In the genomic region with DNA sequence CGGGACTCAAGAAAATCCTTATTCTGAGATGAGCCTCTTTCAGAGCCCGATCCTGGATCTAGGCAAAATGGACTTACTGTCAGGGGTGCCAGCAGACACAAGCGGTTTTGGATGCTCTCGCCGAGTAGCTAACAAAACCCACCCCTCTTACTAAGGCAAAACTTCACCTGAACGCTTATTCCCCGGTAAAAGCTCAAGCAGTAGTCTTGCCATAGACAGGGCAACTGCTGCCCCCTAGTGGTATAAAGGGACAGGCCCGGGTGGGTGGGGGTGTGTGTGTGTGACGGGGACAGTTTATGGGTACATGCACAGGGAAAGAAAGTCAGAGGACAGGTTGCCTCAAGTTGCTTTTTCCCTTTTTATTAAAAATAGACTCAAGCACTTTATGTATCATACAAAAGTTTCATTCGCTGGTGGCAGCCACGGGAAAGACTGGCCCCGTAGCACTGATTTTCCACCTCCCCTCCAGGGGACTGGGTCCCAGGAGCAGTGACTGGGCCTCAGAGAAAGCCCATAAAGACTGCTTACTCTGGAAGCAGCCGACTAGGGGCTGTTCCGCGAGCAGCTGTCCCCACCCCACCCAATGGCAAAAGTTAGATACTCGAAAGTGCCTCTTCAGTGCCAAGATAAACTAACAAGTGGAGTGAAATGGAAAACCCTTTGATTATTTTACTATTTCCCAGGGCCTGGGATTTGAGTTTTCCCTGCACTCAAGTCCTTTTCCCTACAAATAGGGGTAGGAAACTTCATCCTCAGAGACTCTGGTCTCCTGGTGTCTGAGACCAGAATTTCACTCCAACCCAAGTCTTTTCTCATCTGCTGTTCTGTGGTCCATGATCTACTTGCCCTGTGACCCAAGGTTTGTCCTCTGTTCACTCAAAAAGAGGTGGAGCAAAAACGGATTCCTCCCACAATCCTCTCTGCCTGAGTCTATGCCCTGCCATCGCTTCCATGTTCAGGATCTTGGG, we compare ENCODE assay signal across 8 cellular contexts. TPM values are rescaled to one million over a fixed set of nuclear protein-coding genes. Genes with fewer than 3 reads are reported as not detected.
DNase-seq lines count a peak whose midpoint lies in the region; ATAC-seq and TF ChIP-seq lines count a peak whose summit lies in the region.

No MANE protein-coding gene starts in this region.

- H3K4me3 Mint-ChIP-seq in activated CD4-positive, alpha-beta T cell treated with anti-CD3 and anti-CD28 coated beads for 36 hours: no peak overlapping the region

- ATAC-seq in HG02870 (IDR thresholded peaks at IDR 0.05; ENCODE audit: unreplicated experiment): peak; percentile 40
- peak; percentile 79 for ATAC-seq in activated CD4-positive, alpha-beta T cell treated with anti-CD3 and anti-CD28 coated beads for 36 hours
- ATAC-seq in lower lobe of right lung: peak; percentile 84 to 86

- peak; percentile 71 for DNase-seq in NCI-H146 (lab: John Stamatoyannopoulos, UW)
- DNase-seq in NCI-H146 treated with DMSO at 0.1 percent for 48 hours (lab: John Stamatoyannopoulos, UW; ENCODE audit: unreplicated experiment): no peak
- peak; percentile 90 for DNase-seq in NCI-H2227 (lab: John Stamatoyannopoulos, UW; ENCODE audit: unreplicated experiment)
- peak; percentile 93 for DNase-seq in activated CD4-positive, alpha-beta T cell treated with anti-CD3 and anti-CD28 coated beads for 36 hours
- peak; percentile 92 for DNase-seq in colonic mucosa
- peak; percentile 84 for DNase-seq in lower lobe of right lung
- peak; percentile 62 for DNase-seq in stimulated activated CD8-positive, alpha-beta memory T cell treated with anti-CD3 and anti-CD28 coated beads, Interleukin-12 subunit alpha, Interleukin-12 subunit beta, amount 100 ng/mL, for 4 hours (ENCODE audit: low read depth)

- H3K4me1 ChIP-seq in colonic mucosa (no peaks in the 10 kb centered on the region), lower lobe of right lung (peaks cover 68% of the 10 kb centered on the region)

- H3K36me3 ChIP-seq in colonic mucosa (no peaks in the 10 kb centered on the region), lower lobe of right lung (no peaks in the 10 kb centered on the region)

- intact Hi-C loops in activated CD4-positive, alpha-beta T cell treated with anti-CD3 and anti-CD28 coated beads for 36 hours (cut with DNase I, micrococcal nuclease): loop anchor here (1.0 kb wide), 2 partner anchors 152 to 188 kb away; no protein-coding TSS in a partner anchor
- intact Hi-C loops in colonic mucosa (cut with DNase I) (loop anchor here (5.0 to 10.0 kb wide), 2 partner anchors 110 to 298 kb away; a partner anchor contains a TSS), lower lobe of right lung (cut with DNase I) (loop anchor here (5.0 kb wide), 1 partner anchor 78 kb away; a partner anchor contains a TSS)

- H3K27ac ChIP-seq in colonic mucosa (no peak overlapping the region), lower lobe of right lung (peak overlapping the region; percentile 59)

- H3K27me3 Mint-ChIP-seq in activated CD4-positive, alpha-beta T cell treated with anti-CD3 and anti-CD28 coated beads for 36 hours: peaks cover 47% of the 10 kb centered on the region

- H3K9me3 Mint-ChIP-seq in activated CD4-positive, alpha-beta T cell treated with anti-CD3 and anti-CD28 coated beads for 36 hours (ENCODE audit: low read depth): no peaks in the 10 kb centered on the region

- no peaks in the 10 kb centered on the region for H3K36me3 Mint-ChIP-seq in activated CD4-positive, alpha-beta T cell treated with anti-CD3 and anti-CD28 coated beads for 36 hours (ENCODE audit: low read depth)

- H3K27me3 ChIP-seq in colonic mucosa (peaks cover 36% of the 10 kb centered on the region), lower lobe of right lung (ENCODE audit: low read depth) (peaks cover 30% of the 10 kb centered on the region)

- H3K9me3 ChIP-seq in colonic mucosa: no peaks in the 10 kb centered on the region
- no peaks in the 10 kb centered on the region for H3K9me3 ChIP-seq in lower lobe of right lung

- peak; percentile 84 for TF ChIP-seq CTCF in colonic mucosa (IDR thresholded peaks at IDR 0.05)
- peak; percentile 88 for TF ChIP-seq CTCF in lower lobe of right lung (IDR thresholded peaks at IDR 0.05)

- no peak overlapping the region for H3K27ac Mint-ChIP-seq in activated CD4-positive, alpha-beta T cell treated with anti-CD3 and anti-CD28 coated beads for 36 hours

- CTCF ChIA-PET in activated CD4-positive, alpha-beta T cell treated with anti-CD3 and anti-CD28 coated beads for 36 hours (lab: Charles Lee): interaction anchor here (0.6 to 7.3 kb wide), 33 partner anchors 7 to 299 kb away, joined by 3 to 80 read pairs (median 5); a partner anchor contains a TSS

- POLR2A ChIA-PET in activated CD4-positive, alpha-beta T cell treated with anti-CD3 and anti-CD28 coated beads for 36 hours (lab: Charles Lee): interaction anchor here (0.6 to 1.6 kb wide), 2 partner anchors 77 to 105 kb away, joined by 3 to 4 read pairs; a partner anchor contains a TSS

- H3K9ac ChIP-seq in colonic mucosa (ENCODE audit: low read depth in 2 of 2, low read length in 2 of 2): no peak overlapping the region

- no peak overlapping the region for H3K4me3 ChIP-seq in colonic mucosa
- no peak overlapping the region for H3K4me3 ChIP-seq in lower lobe of right lung

- H3K4me1 Mint-ChIP-seq in activated CD4-positive, alpha-beta T cell treated with anti-CD3 and anti-CD28 coated beads for 36 hours: peaks cover 33% of the 10 kb centered on the region

RNA-seq across cellular contexts. Expression of a gene that starts 4.7 kb away (rescaled TPM):
- under 1 TPM; 0.43 to 0.47 TPM for total RNA-seq in activated CD4-positive, alpha-beta T cell treated with anti-CD3 and anti-CD28 coated beads for 36 hours
- total RNA-seq in colonic mucosa (under 1 TPM; 0.44 to 0.98 TPM), lower lobe of right lung (3.1 TPM)

RNA-seq across cellular contexts. Expression of a gene that starts 12.5 kb away (rescaled TPM):
- 10 to 100 TPM; 11.9 to 15.9 TPM for total RNA-seq in activated CD4-positive, alpha-beta T cell treated with anti-CD3 and anti-CD28 coated beads for 36 hours
- total RNA-seq in colonic mucosa (10 to 100 TPM; 13.5 to 14.9 TPM), lower lobe of right lung (12.5 TPM)

RNA-seq across cellular contexts. Expression of a gene that starts 22.9 kb away (rescaled TPM):
- total RNA-seq in activated CD4-positive, alpha-beta T cell treated with anti-CD3 and anti-CD28 coated beads for 36 hours: 10 to 100 TPM; 46.2 to 60.0 TPM
- total RNA-seq in colonic mucosa (10 to 100 TPM; 80.2 to 82.1 TPM), lower lobe of right lung (64.4 TPM)

RNA-seq across cellular contexts. Expression of a gene that starts 47.5 kb away (rescaled TPM):
- under 1 TPM; 0.51 to 0.87 TPM for total RNA-seq in activated CD4-positive, alpha-beta T cell treated with anti-CD3 and anti-CD28 coated beads for 36 hours
- total RNA-seq in colonic mucosa (10 to 100 TPM; 18.7 to 57.5 TPM), lower lobe of right lung (471 TPM)
